Comparison of ENCODE assay signal across 8 cellular contexts in the genomic region with DNA sequence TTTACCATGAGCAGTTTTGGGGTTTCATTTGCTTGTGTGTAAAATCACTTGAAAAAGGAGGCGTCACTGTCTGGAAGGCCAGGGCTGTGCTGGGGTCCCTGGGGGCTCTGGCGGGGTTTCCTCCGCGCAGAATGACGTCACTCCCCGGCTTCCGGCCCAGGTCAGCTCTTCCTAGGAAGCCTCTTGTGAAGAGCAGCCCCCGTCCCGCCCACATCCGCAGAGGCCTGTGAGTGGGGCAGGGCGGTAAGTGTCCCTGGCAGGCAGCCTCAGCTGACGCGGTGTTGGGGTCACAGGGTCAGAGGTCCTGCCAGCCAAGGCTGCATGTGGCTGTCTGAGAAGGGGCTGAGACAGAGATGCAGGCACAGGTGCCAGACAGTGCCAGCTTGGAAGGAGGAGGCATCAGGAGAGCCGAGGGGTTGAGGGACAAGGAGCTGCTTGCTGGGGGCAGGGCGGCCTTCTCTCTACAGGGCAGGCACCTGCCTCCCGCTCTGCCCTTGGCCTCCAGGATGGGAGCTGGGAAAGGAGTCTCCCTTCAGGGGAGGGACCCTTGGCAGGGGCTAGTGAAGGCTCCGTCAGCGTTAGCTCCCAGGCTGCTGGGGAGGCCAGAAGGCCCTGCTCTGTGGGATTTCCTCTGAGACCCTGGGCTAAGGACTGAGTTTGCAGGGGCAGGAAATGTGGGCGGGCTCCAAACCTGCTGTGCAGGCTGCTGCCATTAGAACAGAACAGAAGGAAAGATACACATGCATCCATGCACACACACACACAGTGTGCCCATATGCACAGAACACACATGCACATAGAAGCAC.
DNase-seq lines count a peak whose midpoint lies in the region; ATAC-seq and TF ChIP-seq lines count a peak whose summit lies in the region.
"Not testable (repeated sequence)": the region's sequence is repeated elsewhere in the genome, so short reads cannot be mapped to it uniquely, and the experiment has no call there.

No MANE protein-coding gene starts in this region.

- WGBS in aorta, 2 donors = no CpG with 5 or more reads among the region's 19 CpGs

- ATAC-seq in GM18867 (IDR thresholded peaks at IDR 0.05; ENCODE audit: unreplicated experiment) = peak; percentile 47
- ATAC-seq in GM21529 (IDR thresholded peaks at IDR 0.05; ENCODE audit: unreplicated experiment) = peak; percentile 68
- ATAC-seq in HG03139 (IDR thresholded peaks at IDR 0.05; ENCODE audit: unreplicated experiment) = peak; percentile 68
- ATAC-seq in RWPE2 (ENCODE audit: low read depth) = peak; percentile 44
- peak; percentile 87 for ATAC-seq in activated naive CD8-positive, alpha-beta T cell treated with anti-CD3 and anti-CD28 coated beads, Interleukin-2, amount 10 ng/mL, durations not matched to agents 7 days and 5 days (ENCODE audit: low read depth)
- peak; percentile 87 for ATAC-seq in left ventricle myocardium superior
- ATAC-seq in natural killer cell = peak; percentile 89
- peak; percentile 88 for ATAC-seq in aorta (ENCODE audit: low FRiP score)

- intact Hi-C loops in left ventricle myocardium superior (cut with micrococcal nuclease); natural killer cell (cut with micrococcal nuclease); aorta (cut with DNase I): not testable (repeated sequence)

- H3K4me1 ChIP-seq in RWPE2 (ENCODE audit: insufficient read depth, poor library complexity, severe bottlenecking); aorta (ENCODE audit: control insufficient read depth in 1 of 2, insufficient read depth in 2 of 2, low read length in 2 of 2): not testable (repeated sequence)

- H3K27me3 ChIP-seq in RWPE2 (ENCODE audit: insufficient read depth, poor library complexity, severe bottlenecking); aorta (ENCODE audit: control insufficient read depth in 1 of 2, insufficient read depth in 2 of 2, low read length in 1 of 2): not testable (repeated sequence)

- H3K4me3 Mint-ChIP-seq in activated naive CD8-positive, alpha-beta T cell treated with anti-CD3 and anti-CD28 coated beads, Interleukin-2, amount 10 ng/mL, durations not matched to agents 7 days and 5 days; natural killer cell: not testable (repeated sequence)

- POLR2A ChIA-PET in activated naive CD8-positive, alpha-beta T cell treated with anti-CD3 and anti-CD28 coated beads, Interleukin-2, amount 10 ng/mL, durations not matched to agents 7 days and 5 days (lab: Charles Lee) = not testable (repeated sequence)

- not testable (repeated sequence) for H3K4me1 Mint-ChIP-seq in activated naive CD8-positive, alpha-beta T cell treated with anti-CD3 and anti-CD28 coated beads, Interleukin-2, amount 10 ng/mL, durations not matched to agents 7 days and 5 days; natural killer cell

- H3K27ac Mint-ChIP-seq in activated naive CD8-positive, alpha-beta T cell treated with anti-CD3 and anti-CD28 coated beads, Interleukin-2, amount 10 ng/mL, durations not matched to agents 7 days and 5 days; natural killer cell: not testable (repeated sequence)

- not testable (repeated sequence) for H3K36me3 Mint-ChIP-seq in activated naive CD8-positive, alpha-beta T cell treated with anti-CD3 and anti-CD28 coated beads, Interleukin-2, amount 10 ng/mL, durations not matched to agents 7 days and 5 days; natural killer cell

- H3K9me3 ChIP-seq in RWPE2 (ENCODE audit: severe bottlenecking); aorta (ENCODE audit: control insufficient read depth, low read length): not testable (repeated sequence)

- H3K27me3 Mint-ChIP-seq in activated naive CD8-positive, alpha-beta T cell treated with anti-CD3 and anti-CD28 coated beads, Interleukin-2, amount 10 ng/mL, durations not matched to agents 7 days and 5 days; natural killer cell (ENCODE audit: low read depth in 2 of 2): not testable (repeated sequence)

- H3K4me3 ChIP-seq in RWPE2 (ENCODE audit: severe bottlenecking); aorta (ENCODE audit: low read length in 2 of 2): not testable (repeated sequence)

- H3K27ac ChIP-seq in RWPE2 (ENCODE audit: poor library complexity, severe bottlenecking); aorta (ENCODE audit: low read depth in 1 of 2, low read length in 2 of 2): not testable (repeated sequence)

- not testable (repeated sequence) for TF ChIP-seq CTCF in RWPE2 (IDR thresholded peaks at IDR 0.05; ENCODE audit: poor library complexity, severe bottlenecking); natural killer cell (IDR thresholded peaks at IDR 0.05)

- H3K9me3 Mint-ChIP-seq in activated naive CD8-positive, alpha-beta T cell treated with anti-CD3 and anti-CD28 coated beads, Interleukin-2, amount 10 ng/mL, durations not matched to agents 7 days and 5 days; natural killer cell: not testable (repeated sequence)

- not testable (repeated sequence) for DNase-seq in RWPE2 (ENCODE audit: low spot score); activated naive CD8-positive, alpha-beta T cell treated with anti-CD3 and anti-CD28 coated beads, Interleukin-2, amount 10 ng/mL, durations not matched to agents 7 days and 5 days; left ventricle myocardium superior; natural killer cell; aorta

- not testable (repeated sequence) for H3K36me3 ChIP-seq in RWPE2 (ENCODE audit: low read depth); aorta (ENCODE audit: control insufficient read depth in 1 of 2, insufficient read depth in 2 of 2, low read length in 1 of 2)
